Comparison of ENCODE assay signal across 14 cellular contexts in the genomic region with DNA sequence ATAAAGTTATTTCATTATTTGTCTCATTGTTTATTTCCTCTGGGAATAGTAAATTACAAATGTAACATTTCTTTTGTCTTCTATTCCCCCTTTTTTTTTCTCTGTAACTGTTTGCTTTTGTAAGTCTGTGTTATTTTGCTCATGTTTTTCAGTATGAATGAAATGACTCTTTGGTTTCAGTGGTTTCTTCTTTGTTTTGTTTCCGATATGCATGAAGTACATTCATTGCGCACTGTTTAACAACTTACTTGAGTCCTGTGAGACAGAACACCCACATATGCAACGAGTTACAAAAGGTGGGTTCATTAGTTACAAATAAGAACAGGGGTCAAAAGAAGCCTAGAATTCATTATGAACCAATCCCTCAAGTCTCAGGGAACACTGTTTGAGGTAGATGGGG.
DNase-seq lines count a peak whose midpoint lies in the region; ATAC-seq and TF ChIP-seq lines count a peak whose summit lies in the region.
"Had no signal": no experiment of that assay in that cellular context is flagged by ENCODE, and none has a peak within 500 bp of the region (broad histone marks: within the 10 kb centered on the region; RNA-seq: fewer than 3 reads in every experiment).

No MANE protein-coding gene starts in this region.

- TF ChIP-seq CTCF in GM13977 (IDR thresholded peaks at IDR 0.05; ENCODE audit: extremely low read depth, insufficient read depth, missing control alignments) (no peak), colonic mucosa (IDR thresholded peaks at IDR 0.05) (no peak)

- H3K27ac ChIP-seq in colonic mucosa: no peak overlapping the region
- H3K27ac ChIP-seq: vagina had no signal

- no peaks in the 10 kb centered on the region for H3K36me3 ChIP-seq in colonic mucosa
- H3K36me3 ChIP-seq: vagina had no signal

- no peaks in the 10 kb centered on the region for H3K4me1 ChIP-seq in colonic mucosa
- H3K4me1 ChIP-seq: vagina had no signal

- H3K27me3 ChIP-seq in colonic mucosa: no peaks in the 10 kb centered on the region
- H3K27me3 ChIP-seq: vagina had no signal

- no peaks in the 10 kb centered on the region for H3K9me3 ChIP-seq in colonic mucosa
- H3K9me3 ChIP-seq: vagina had no signal

- intact Hi-C loops in colonic mucosa (cut with DNase I): no loop called here

- no peak overlapping the region for H3K9ac ChIP-seq in colonic mucosa (ENCODE audit: low read depth in 2 of 2, low read length in 2 of 2)

- ATAC-seq in GM19397 (IDR thresholded peaks at IDR 0.05; ENCODE audit: unreplicated experiment) (peak; percentile 63), HG02763 (IDR thresholded peaks at IDR 0.05; ENCODE audit: unreplicated experiment) (peak; percentile 96), HG03378 (IDR thresholded peaks at IDR 0.05; ENCODE audit: unreplicated experiment) (peak; percentile 97)

- H3K4me3 ChIP-seq in colonic mucosa: no peak overlapping the region
- H3K4me3 ChIP-seq: vagina had no signal

- peak; percentile 20 for DNase-seq in GM13977 (ENCODE audit: low spot score)
- no peak for DNase-seq in NCI-H1417 treated with DMSO at 0.1 percent for 48 hours (lab: John Stamatoyannopoulos, UW)
- DNase-seq in colonic mucosa: no peak
- DNase-seq in stimulated activated naive CD4-positive, alpha-beta T cell (lab: John Stamatoyannopoulos, UW): no peak
- DNase-seq in NCI-H524 treated with DMSO at 0.1 percent for 48 hours (lab: John Stamatoyannopoulos, UW): no peak
- DNase-seq: activated CD4-positive, alpha-beta T cell treated with anti-CD3 and anti-CD28 coated beads for 1 hour; activated effector memory CD4-positive, alpha-beta T cell treated with anti-CD3 and anti-CD28 coated beads, Interleukin-2, amount 50 U/mL, for 16 hours; DMS 273 treated with DMSO at 0.1 percent for 48 hours; NCI-H2029; SW 1271 had no signal

- in situ Hi-C loops in GM13977 (cut with MboI; ENCODE audit: low pct_unique_long_range_greater_than_20kb, low sequenced_read_pairs, unreplicated experiment): no loop called here
